8 cellular contexts compared by ENCODE assay signal in genomic region chr9:98255578-98256296, GRCh38. TPM values are rescaled to one million over a fixed set of nuclear protein-coding genes. Genes with fewer than 3 reads are reported as not detected.
DNase-seq lines count a peak whose midpoint lies in the region; TF ChIP-seq lines count a peak whose summit lies in the region.

Gene TBC1D2 (minus strand): TSS chr9:98255649. CDS start chr9:98255541, 108 bp downstream.

- no peaks in the 10 kb centered on the region for H3K9me3 Mint-ChIP-seq in nephron progenitor cell
- H3K9me3 Mint-ChIP-seq in stimulated activated naive CD8-positive, alpha-beta T cell treated with anti-CD3 and anti-CD28 coated beads, Interleukin-15, Interleukin-2, amounts not matched to agents 100 ng/mL and 50 ng/mL, for 24 hours = no peaks in the 10 kb centered on the region

- in situ Hi-C loops in HAP-1 (cut with MboI; ENCODE audit: low sequenced_read_pairs) = loop anchor here (25.0 kb wide), 2 partner anchors 343 to 543 kb away; partner anchors contain the start of gene TRMO

- H3K4me1 ChIP-seq in HAP-1 = peaks cover 8% of the 10 kb centered on the region

- H3K27ac Mint-ChIP-seq in nephron progenitor cell = peak within 1 kb of the TSS; percentile 57
- peak within 1 kb of the TSS; percentile 88 for H3K27ac Mint-ChIP-seq in stimulated activated naive CD8-positive, alpha-beta T cell treated with anti-CD3 and anti-CD28 coated beads, Interleukin-15, Interleukin-2, amounts not matched to agents 100 ng/mL and 50 ng/mL, for 24 hours

- H3K4me1 Mint-ChIP-seq in nephron progenitor cell = peaks cover 19% of the 10 kb centered on the region
- peaks cover 17% of the 10 kb centered on the region for H3K4me1 Mint-ChIP-seq in stimulated activated naive CD8-positive, alpha-beta T cell treated with anti-CD3 and anti-CD28 coated beads, Interleukin-15, Interleukin-2, amounts not matched to agents 100 ng/mL and 50 ng/mL, for 24 hours (ENCODE audit: low read depth)

- TF ChIP-seq CTCF in nephron progenitor cell (IDR thresholded peaks at IDR 0.05) = no peak

- H3K4me3 Mint-ChIP-seq in nephron progenitor cell = peak within 1 kb of the TSS; percentile 89
- peak within 1 kb of the TSS; percentile 87 for H3K4me3 Mint-ChIP-seq in stimulated activated naive CD8-positive, alpha-beta T cell treated with anti-CD3 and anti-CD28 coated beads, Interleukin-15, Interleukin-2, amounts not matched to agents 100 ng/mL and 50 ng/mL, for 24 hours

- H3K27me3 ChIP-seq in HAP-1 (ENCODE audit: low read depth) = no peaks in the 10 kb centered on the region; the same call in 1 of the 2 replicates

- TF ChIP-seq POLR2A in Raji (IDR thresholded peaks at IDR 0.05; ENCODE audit: insufficient read depth, low read depth, low read length) = peak; percentile 80

- H3K36me3 ChIP-seq in HAP-1 (replicated peaks) = no peaks in the 10 kb centered on the region

- peaks cover 28% of the 10 kb centered on the region for H3K27me3 Mint-ChIP-seq in nephron progenitor cell (ENCODE audit: low read depth, poor library complexity)
- H3K27me3 Mint-ChIP-seq in stimulated activated naive CD8-positive, alpha-beta T cell treated with anti-CD3 and anti-CD28 coated beads, Interleukin-15, Interleukin-2, amounts not matched to agents 100 ng/mL and 50 ng/mL, for 24 hours = no peaks in the 10 kb centered on the region

- peak; percentile 93 for DNase-seq in GF-D8 (lab: John Stamatoyannopoulos, UW)
- DNase-seq in HAP-1 (ENCODE audit: low spot score in 2 of 2) = peak; percentile 80 to 96
- peak; percentile 93 for DNase-seq in M059J (ENCODE audit: low read depth)
- peak; percentile 91 for DNase-seq in activated gamma-delta T cell (lab: John Stamatoyannopoulos, UW)
- peak; percentile 85 for DNase-seq in fibroblast of the conjunctiva (ENCODE audit: low read depth)
- DNase-seq in nephron progenitor cell = peak; percentile 98

- peak within 1 kb of the TSS; percentile 64 for H3K4me3 ChIP-seq in HAP-1

- no peaks in the 10 kb centered on the region for H3K36me3 Mint-ChIP-seq in nephron progenitor cell (ENCODE audit: low read depth)
- H3K36me3 Mint-ChIP-seq in stimulated activated naive CD8-positive, alpha-beta T cell treated with anti-CD3 and anti-CD28 coated beads, Interleukin-15, Interleukin-2, amounts not matched to agents 100 ng/mL and 50 ng/mL, for 24 hours (ENCODE audit: low read depth) = no peaks in the 10 kb centered on the region

- no peaks in the 10 kb centered on the region for H3K9me3 ChIP-seq in HAP-1

RNA-seq across cellular contexts. Expression of gene TBC1D2, which starts in this region (rescaled TPM):
- total RNA-seq in M059J (2014; rRNA removed; shearing (Covaris generic)) = 14.0 and 27.9 TPM in 2 replicates

Comparison
In these comparisons a context has a peak if more than half of its experiments do, and no peak if none do; other contexts are left out.
1. Peak in every context shown above with its lines: DNase-seq and H3K4me3 ChIP-seq.